12 cellular contexts compared by ENCODE assay signal in the genomic region with DNA sequence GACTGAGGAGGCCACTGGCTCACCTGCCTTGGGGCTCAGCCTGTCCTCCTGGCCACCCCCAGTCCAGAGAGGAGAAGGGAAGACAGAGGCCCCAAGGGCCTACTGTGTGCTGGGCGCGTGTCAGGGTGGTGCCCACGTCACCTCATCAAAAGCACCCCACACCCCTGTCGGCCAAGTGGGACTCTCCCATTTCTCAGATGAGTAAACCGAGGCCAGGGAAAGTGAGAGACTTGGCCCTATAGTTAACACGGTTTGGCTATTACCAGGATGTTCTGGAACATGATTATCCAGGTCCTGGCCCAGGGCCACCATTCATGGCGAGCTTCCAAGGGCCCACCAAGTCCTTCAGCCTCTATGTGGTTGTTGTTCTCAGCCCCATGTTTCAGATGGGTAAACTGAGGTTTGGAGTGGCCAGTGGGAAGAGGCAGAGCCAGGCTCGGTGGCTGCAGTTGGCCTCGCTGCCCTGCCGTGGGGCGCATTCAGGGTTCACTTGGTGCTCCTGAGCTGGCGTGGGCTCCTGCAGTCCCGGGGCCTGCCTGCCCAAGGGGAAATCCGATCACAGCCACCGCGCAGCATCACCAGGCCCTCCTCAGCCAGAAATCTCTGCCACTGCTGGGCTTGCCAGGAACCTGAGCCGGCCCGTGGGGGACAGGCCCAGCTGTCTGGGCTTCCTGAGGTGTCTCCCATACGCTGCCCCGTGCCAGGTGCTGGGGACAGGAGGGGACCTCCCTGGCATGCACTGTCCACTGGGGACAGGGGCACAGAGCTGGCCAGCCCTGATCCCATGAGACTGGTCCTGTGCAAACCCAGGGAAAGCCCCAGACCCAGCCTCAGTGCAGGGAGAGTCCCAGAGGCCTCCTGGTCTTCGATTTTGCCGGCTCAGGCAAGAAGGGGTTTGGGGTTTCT. TPM values are rescaled to one million over a fixed set of nuclear protein-coding genes. Genes with fewer than 3 reads are reported as not detected.
DNase-seq lines count a peak whose midpoint lies in the region; ATAC-seq and TF ChIP-seq lines count a peak whose summit lies in the region.
"Had no signal": no experiment of that assay in that cellular context is flagged by ENCODE, and none has a peak within 500 bp of the region (broad histone marks: within the 10 kb centered on the region; RNA-seq: fewer than 3 reads in every experiment).

No MANE protein-coding gene starts in this region.

- no peak for TF ChIP-seq CTCF in DOHH2 (IDR thresholded peaks at IDR 0.05; ENCODE audit: low read depth, low read length, poor library complexity, severe bottlenecking)

- no peak overlapping the region for H3K27ac ChIP-seq in DOHH2 (ENCODE audit: low read depth, low read length)

- H3K27me3 ChIP-seq in DOHH2 (ENCODE audit: control insufficient read depth, low read length), result no peaks in the 10 kb centered on the region

- no peak overlapping the region for H3K4me3 Mint-ChIP-seq in T-helper 17 cell
- H3K4me3 Mint-ChIP-seq: central memory CD8-positive, alpha-beta T cell; T-helper 1 cell treated with Interleukin-12 subunit alpha and Interleukin-12 subunit beta and Interleukin-4 antibody, amounts not matched to agents 30 μg/mL and 1 μg/mL, for 36 hours had no signal

- no peaks in the 10 kb centered on the region for H3K36me3 ChIP-seq in DOHH2 (ENCODE audit: control insufficient read depth, low read length)

- H3K36me3 Mint-ChIP-seq in T-helper 17 cell (ENCODE audit: low read depth), result no peaks in the 10 kb centered on the region

- DNase-seq in T-helper 17 cell, result no peak
- DNase-seq in NCI-H510A treated with DMSO at 0.1 percent for 48 hours (lab: John Stamatoyannopoulos, UW), result no peak
- no peak for DNase-seq in amygdala (lab: John Stamatoyannopoulos, UW)
- DNase-seq in stimulated activated CD4-positive, alpha-beta T cell treated with anti-CD3 and anti-CD28 coated beads, Interleukin-2, amount 100 ng/mL, for 48 hours, result no peak
- DNase-seq: activated T-cell treated with anti-CD3 and anti-CD28 coated beads for 4 hours, NCI-H345 had no signal

- H4K20me1 ChIP-seq in DOHH2 (ENCODE audit: control insufficient read depth, insufficient read depth, low read depth, low read length), result no peaks in the 10 kb centered on the region

- no peaks in the 10 kb centered on the region for H3K9me2 ChIP-seq in DOHH2 (replicated peaks; ENCODE audit: control insufficient read depth, low read length)

- no peaks in the 10 kb centered on the region for H3K9me3 ChIP-seq in DOHH2 (ENCODE audit: control insufficient read depth, insufficient read depth, low read length)
- H3K9me3 ChIP-seq in T-helper 17 cell (ENCODE audit: control insufficient read depth, low read length, poor library complexity, severe bottlenecking), result no peaks in the 10 kb centered on the region

- H3K79me2 ChIP-seq in DOHH2 (ENCODE audit: control insufficient read depth, low read length), result no peaks in the 10 kb centered on the region

- no peak overlapping the region for H3K27ac Mint-ChIP-seq in T-helper 17 cell
- H3K27ac Mint-ChIP-seq: T-helper 1 cell treated with Interleukin-12 subunit alpha and Interleukin-12 subunit beta and Interleukin-4 antibody, amounts not matched to agents 30 μg/mL and 1 μg/mL, for 36 hours had no signal

- peak overlapping the region; percentile 17 for H3K4me3 ChIP-seq in DOHH2 (ENCODE audit: low read length)

- no peaks in the 10 kb centered on the region for H3K27me3 Mint-ChIP-seq in T-helper 17 cell
- H3K27me3 Mint-ChIP-seq: central memory CD8-positive, alpha-beta T cell had no signal

- peaks cover 36% of the 10 kb centered on the region for H3K4me1 ChIP-seq in DOHH2 (ENCODE audit: control insufficient read depth, low read length)

- ATAC-seq in GM19328 (IDR thresholded peaks at IDR 0.05; ENCODE audit: unreplicated experiment), result peak; percentile 60
- peak; percentile 40 for ATAC-seq in HG02884 (IDR thresholded peaks at IDR 0.05; ENCODE audit: unreplicated experiment)
- ATAC-seq in T-helper 17 cell, result peak; percentile 41
- no peak for ATAC-seq in GM19467 (IDR thresholded peaks at IDR 0.05; ENCODE audit: unreplicated experiment)

- peaks cover 4% of the 10 kb centered on the region for H3F3A ChIP-seq in DOHH2 (ENCODE audit: control insufficient read depth, insufficient read depth)

- H3K4me2 ChIP-seq in DOHH2 (ENCODE audit: low read length), result peak overlapping the region; percentile 47

- H3K4me1 Mint-ChIP-seq in T-helper 17 cell, result peaks cover 6% of the 10 kb centered on the region

RNA-seq across cellular contexts. Expression of a gene that starts 10.9 kb away (rescaled TPM):
- total RNA-seq in T-helper 17 cell, result 1,000 to 10,000 TPM; 3,656 to 4,118 TPM

RNA-seq across cellular contexts. Expression of a gene that starts 27.7 kb away (rescaled TPM):
- total RNA-seq in T-helper 17 cell, result 1 to 10 TPM; 9.7 TPM

RNA-seq across cellular contexts. Expression of a gene that starts 51.3 kb away (rescaled TPM):
- 10 to 100 TPM in 1 of 2 donors, 1 to 10 TPM in 1; 8.6 to 10.0 TPM for total RNA-seq in T-helper 17 cell
